Comparison of ENCODE assay signal across 1 cellular context in genomic region chr10:79301754-79302530, GRCh38.
TF ChIP-seq lines count a peak whose summit lies in the region.

No MANE protein-coding gene starts in this region.

TF ChIP-seq in GM12878, 131 proteins besides CTCF, POLR2A, EP300 and RAD21 (continued from another document):
- TF ChIP-seq SMC3 (IDR thresholded peaks at IDR 0.05; ENCODE audit: borderline replicate concordance, low read length) (no peak), PBX3 (IDR thresholded peaks at IDR 0.05; ENCODE audit: insufficient replicate concordance, low read depth, low read length) (no peak), GATAD2B (conservative IDR thresholded peaks at IDR 0.05; ENCODE audit: low read depth) (no peak), JUND (IDR thresholded peaks at IDR 0.05; ENCODE audit: low read depth, low read length) (no peak), HSF1 (IDR thresholded peaks at IDR 0.05; ENCODE audit: low read depth, low read length) (no peak)
TF ChIP-seq in GM12878: peak in this region for 0.
